In genomic region chr17:48954300-48954755, GRCh38 we compare ENCODE assay signal across 8 cellular contexts. TPM values are rescaled to one million over a fixed set of nuclear protein-coding genes. Genes with fewer than 3 reads are reported as not detected.
DNase-seq lines count a peak whose midpoint lies in the region; ATAC-seq and TF ChIP-seq lines count a peak whose summit lies in the region.

No MANE protein-coding gene starts in this region.

- H3K27me3 ChIP-seq in spleen (replicated peaks in 1 of 7) = peaks cover 0 to 61% (median 8%) of the 10 kb centered on the region in 7 donors

- H3K4me3 ChIP-seq in AG10803 (ENCODE audit: low read length) (no peak overlapping the region), spleen (no peak overlapping the region)

- no peak overlapping the region for H3K27ac ChIP-seq in spleen

- peak; percentile 75 for TF ChIP-seq CTCF in AG10803 (conservative IDR thresholded peaks at IDR 0.05; ENCODE audit: low read length)
- TF ChIP-seq CTCF in GM13976 (IDR thresholded peaks at IDR 0.05; ENCODE audit: borderline replicate concordance, control extremely low read depth, extremely low read depth, insufficient read depth, missing control alignments) = peak; percentile 17
- TF ChIP-seq CTCF in spleen (IDR thresholded peaks at IDR 0.05 in 8 of 11, conservative IDR thresholded peaks at IDR 0.05 in 3 of 11) = no peak

- ATAC-seq in HG03571 (IDR thresholded peaks at IDR 0.05; ENCODE audit: unreplicated experiment) (no peak), GM19397 (IDR thresholded peaks at IDR 0.05; ENCODE audit: unreplicated experiment) (no peak)

- WGBS in spleen, 5 donors = 45 to 56% (median 46%) methylated on average over 7 of the region's 7 CpGs

- no peaks in the 10 kb centered on the region for H3K9me3 ChIP-seq in spleen

- H3K4me1 ChIP-seq in spleen = peaks cover 0 to 5% (median 0%) of the 10 kb centered on the region in 6 donors

- in situ Hi-C loops in GM13976 (cut with MboI; ENCODE audit: low sequenced_read_pairs, unreplicated experiment) = no loop called here

- DNase-seq in AG10803 (ENCODE audit: low read depth) = peak; percentile 64
- peak; percentile 36 for DNase-seq in GM13976 (ENCODE audit: low spot score)
- DNase-seq in RPMI7951 (ENCODE audit: low read depth) = peak; percentile 46
- DNase-seq in glomerular visceral epithelial cell (ENCODE audit: extremely low spot score) = peak; percentile 44
- DNase-seq in spleen = no peak
- no peak for DNase-seq in NCI-H128 (lab: John Stamatoyannopoulos, UW; ENCODE audit: unreplicated experiment)

- H3K36me3 ChIP-seq in spleen = no peaks in the 10 kb centered on the region

- no peak for TF ChIP-seq POLR2A in spleen (IDR thresholded peaks at IDR 0.05)

- intact Hi-C loops in spleen (cut with DNase I; ENCODE audit: low total_unique reads) = no loop called here

RNA-seq across cellular contexts. Expression of gene SNF8, which starts 9.7 kb away (rescaled TPM):
- 79.4 and 126 TPM in 2 replicates for total RNA-seq in RPMI7951 (2014; rRNA removed; shearing (Covaris generic))
- total RNA-seq in spleen = 10 to 100 TPM; 55.9 to 83.5 (median 67.7) TPM
- polyA plus RNA-seq in spleen = 100 to 1,000 TPM in 2 of 3 donors, 10 to 100 TPM in 1; 99.6 to 129 (median 104) TPM

RNA-seq across cellular contexts. Expression of gene GIP, which starts 14.1 kb away (rescaled TPM):
- total RNA-seq in RPMI7951 (2014; rRNA removed; shearing (Covaris generic)) = not detected in 2 replicates
- not detected for total RNA-seq in spleen
- polyA plus RNA-seq in spleen = not detected

RNA-seq across cellular contexts. Expression of gene IGF2BP1, which starts 42.9 kb away (rescaled TPM):
- total RNA-seq in RPMI7951 (2014; rRNA removed; shearing (Covaris generic)) = 4.0 and 5.0 TPM in 2 replicates
- not detected for total RNA-seq in spleen
- under 1 TPM in 1 of 3 donors, not detected in 2; 0.17 TPM for polyA plus RNA-seq in spleen

RNA-seq across cellular contexts. Expression of gene UBE2Z, which starts 46.1 kb away (rescaled TPM):
- 47.9 and 56.8 TPM in 2 replicates for total RNA-seq in RPMI7951 (2014; rRNA removed; shearing (Covaris generic))
- total RNA-seq in spleen = 10 to 100 TPM; 72.9 to 94.9 (median 83.1) TPM
- 10 to 100 TPM; 33.6 to 51.5 (median 34.8) TPM for polyA plus RNA-seq in spleen

Comparison
In these comparisons a context has a peak if more than half of its experiments do, and no peak if none do; other contexts are left out.
1. DNase-seq: peak in AG10803 (single experiment), GM13976 (single experiment), RPMI7951 (single experiment) and glomerular visceral epithelial cell (single experiment); none in spleen (single experiment) and NCI-H128 (single experiment).
2. CTCF ChIP-seq: peak in AG10803 (single experiment) and GM13976 (single experiment); none in spleen (0 of 11).